8 cellular contexts compared by ENCODE assay signal in genomic region chr11:72676874-72677341, GRCh38. TPM values are rescaled to one million over a fixed set of nuclear protein-coding genes. Genes with fewer than 3 reads are reported as not detected.
DNase-seq lines count a peak whose midpoint lies in the region; ATAC-seq and TF ChIP-seq lines count a peak whose summit lies in the region.

No MANE protein-coding gene starts in this region.

- H4K91ac ChIP-seq in IMR-90 (ENCODE audit: insufficient read depth, low read depth, low read length) = no peak overlapping the region

- H3K18ac ChIP-seq in IMR-90 (ENCODE audit: low read depth, low read length) = no peak overlapping the region

- H3K9ac ChIP-seq in IMR-90 (ENCODE audit: low read depth, low read length) = no peak overlapping the region

- 3% methylated on average over 8 of the region's 30 CpGs; no CpG with 5 or more reads in 1 of the 2 experiments for WGBS in IMR-90 (ENCODE audit: extremely low coverage in 2 of 2, insufficient read length in 1 of 2), 2 experiments
- WGBS in transverse colon (ENCODE audit: low coverage in 1 of 2), 2 donors = 3% methylated on average over 30 of the region's 30 CpGs; no CpG with 5 or more reads in 1 of the 2 donors

- TF ChIP-seq POLR2A in IMR-90 (IDR thresholded peaks at IDR 0.05; ENCODE audit: low read depth, low read length) (no peak), transverse colon (IDR thresholded peaks at IDR 0.05) (no peak)

- H2BK20ac ChIP-seq in IMR-90 (ENCODE audit: low read depth, low read length) = no peak overlapping the region

- in situ Hi-C loops in IMR-90 (cut with MboI; ENCODE audit: low sequenced_read_pairs) = no loop called here
- in situ Hi-C loops in transverse colon (cut with MboI; ENCODE audit: low pct_ligation_motif_present in 1 of 4, low pct_unique_long_range_greater_than_20kb in 1 of 4, low sequenced_read_pairs in 3 of 4) = no loop called here

- CTCF ChIA-PET in IMR-90 (lab: Yijun Ruan, JAX) = no interaction called here

- H3K36me3 ChIP-seq in IMR-90 (ENCODE audit: control insufficient read depth, insufficient read depth, low read length) (no peaks in the 10 kb centered on the region), transverse colon (no peaks in the 10 kb centered on the region)
- H3K36me3 ChIP-seq in effector memory CD4-positive, alpha-beta T cell (ENCODE audit: control insufficient read depth, insufficient read depth, low read length) = no peaks in the 10 kb centered on the region

- BruUV-seq in IMR-90 (replicated peaks; lab: Mats Ljungman, UMichigan) = no TSS peak

- H3K4me2 ChIP-seq in IMR-90 (ENCODE audit: low read depth, low read length) = no peak overlapping the region

- H3K9me3 Mint-ChIP-seq in nephron progenitor cell = no peaks in the 10 kb centered on the region

- H2AK5ac ChIP-seq in IMR-90 (ENCODE audit: low read depth, low read length) = no peak overlapping the region

- ATAC-seq in IMR-90 (ENCODE audit: low read depth) = peak; percentile 85
- ATAC-seq in HG02840 (IDR thresholded peaks at IDR 0.05; ENCODE audit: low FRiP score, unreplicated experiment) = no peak
- no peak for ATAC-seq in HG02588 (IDR thresholded peaks at IDR 0.05; ENCODE audit: unreplicated experiment)

- no peak for TF ChIP-seq EP300 in transverse colon (IDR thresholded peaks at IDR 0.05; ENCODE audit: low read depth)

- TF ChIP-seq RAD21 in IMR-90 (IDR thresholded peaks at IDR 0.05; ENCODE audit: low read length) = no peak

- no peak overlapping the region for H3K27ac ChIP-seq in IMR-90 (ENCODE audit: insufficient read depth, low read length)
- H3K27ac ChIP-seq in effector memory CD4-positive, alpha-beta T cell (ENCODE audit: insufficient read depth, low read length, poor library complexity, severe bottlenecking) = no peak overlapping the region
- H3K27ac ChIP-seq in transverse colon = no peak overlapping the region

- H2BK15ac ChIP-seq in IMR-90 (ENCODE audit: low read depth, low read length) = no peak overlapping the region

- H4K20me1 ChIP-seq in IMR-90 (ENCODE audit: insufficient read depth, low read length) = peaks cover 23% of the 10 kb centered on the region

- H3K9me1 ChIP-seq in IMR-90 (ENCODE audit: insufficient read depth, low read length) = no peaks in the 10 kb centered on the region

- intact Hi-C loops in IMR-90 (cut with micrococcal nuclease) (no loop called here), transverse colon (cut with DNase I; ENCODE audit: low total_unique reads) (no loop called here)

- dilution Hi-C loops in IMR-90 (cut with HindIII; ENCODE audit: low sequenced_read_pairs, unreplicated experiment) = no loop called here

- H3K36me3 Mint-ChIP-seq in nephron progenitor cell (ENCODE audit: low read depth) = no peaks in the 10 kb centered on the region

- H3K23ac ChIP-seq in IMR-90 (ENCODE audit: low read depth, low read length) = no peak overlapping the region

- DNase-seq in AG20443 (ENCODE audit: low spot score) = peak; percentile 86
- peak; percentile 26 for DNase-seq in IMR-90
- peak; percentile 50 to 52 for DNase-seq in activated CD4-positive, alpha-beta T cell treated with anti-CD3 and anti-CD28 coated beads, Interleukin-2, amount 50 U/mL, for 24 hours (ENCODE audit: low read depth in 1 of 2, low spot score in 1 of 2)
- peak in 2 of 3 donors; percentile 21 to 31 for DNase-seq in effector memory CD4-positive, alpha-beta T cell
- DNase-seq in nephron progenitor cell = peak; percentile 98
- DNase-seq in transverse colon = peak; percentile 37

- no peak overlapping the region for H3K14ac ChIP-seq in IMR-90 (replicated peaks; ENCODE audit: low read depth, low read length)

- H2AK9ac ChIP-seq in IMR-90 (replicated peaks; ENCODE audit: low read depth, low read length, poor library complexity) = no peak overlapping the region

- H3K27ac Mint-ChIP-seq in nephron progenitor cell = no peak overlapping the region

- H3K27me3 ChIP-seq in IMR-90 (ENCODE audit: control insufficient read depth, insufficient read depth, low read length) (peaks cover 66% of the 10 kb centered on the region), transverse colon (peaks cover 86% of the 10 kb centered on the region)
- peaks cover 53% of the 10 kb centered on the region for H3K27me3 ChIP-seq in effector memory CD4-positive, alpha-beta T cell (replicated peaks; ENCODE audit: control insufficient read depth, insufficient read depth, low read length, poor library complexity, severe bottlenecking)

- H3K4me1 Mint-ChIP-seq in nephron progenitor cell = peaks cover 15% of the 10 kb centered on the region

- no peak overlapping the region for H2BK120ac ChIP-seq in IMR-90 (ENCODE audit: low read depth, low read length)

- POLR2A ChIA-PET in IMR-90 (lab: Charles Lee; ENCODE audit: unreplicated experiment) = no interaction called here

- no peaks in the 10 kb centered on the region for H3K9me3 ChIP-seq in IMR-90 (ENCODE audit: control insufficient read depth, insufficient read depth, low read length)
- H3K9me3 ChIP-seq in effector memory CD4-positive, alpha-beta T cell (ENCODE audit: control insufficient read depth, low read length) = no peaks in the 10 kb centered on the region
- H3K9me3 ChIP-seq in transverse colon = no peaks in the 10 kb centered on the region

- H3K27me3 Mint-ChIP-seq in nephron progenitor cell (ENCODE audit: low read depth, poor library complexity) = peaks cover 73% of the 10 kb centered on the region

- H4K8ac ChIP-seq in IMR-90 (ENCODE audit: low read depth in 2 of 2, low read length in 2 of 2) = no peak overlapping the region

- H3K4me1 ChIP-seq in IMR-90 (ENCODE audit: control insufficient read depth, insufficient read depth, low read length) = no peaks in the 10 kb centered on the region
- H3K4me1 ChIP-seq in effector memory CD4-positive, alpha-beta T cell (ENCODE audit: control insufficient read depth, insufficient read depth, low read length, poor library complexity, severe bottlenecking) = peaks cover 5% of the 10 kb centered on the region
- H3K4me1 ChIP-seq in transverse colon = peaks cover 0 to 5% (median 0%) of the 10 kb centered on the region in 4 donors

- TF ChIP-seq CTCF in IMR-90 (conservative IDR thresholded peaks at IDR 0.05; ENCODE audit: low read depth, low read length) = no peak
- no peak for TF ChIP-seq CTCF in nephron progenitor cell (IDR thresholded peaks at IDR 0.05)
- no peak for TF ChIP-seq CTCF in transverse colon (IDR thresholded peaks at IDR 0.05)

- H2BK5ac ChIP-seq in IMR-90 (ENCODE audit: low read depth, low read length, poor library complexity, severe bottlenecking) = no peak overlapping the region

- no peaks in the 10 kb centered on the region for H3K79me1 ChIP-seq in IMR-90 (ENCODE audit: low read depth in 1 of 2, low read length in 2 of 2)

- H3K4ac ChIP-seq in IMR-90 (ENCODE audit: low read depth, low read length) = no peak overlapping the region

- H2AFZ ChIP-seq in IMR-90 (replicated peaks; ENCODE audit: low read length, poor library complexity) = no peak overlapping the region

- no peak overlapping the region for H4K5ac ChIP-seq in IMR-90 (ENCODE audit: low read depth, low read length)

- H3K4me3 ChIP-seq in IMR-90 (ENCODE audit: insufficient read depth, low read depth, low read length) (no peak overlapping the region), transverse colon (no peak overlapping the region)
- no peak overlapping the region for H3K4me3 ChIP-seq in effector memory CD4-positive, alpha-beta T cell (ENCODE audit: insufficient read depth, low read depth, low read length, poor library complexity, severe bottlenecking)

- no peak overlapping the region for H3K4me3 Mint-ChIP-seq in nephron progenitor cell

- no peak overlapping the region for H3K56ac ChIP-seq in IMR-90 (ENCODE audit: extremely low read depth, insufficient read depth, low read length)

TF ChIP-seq in IMR-90, 13 proteins besides CTCF, POLR2A, EP300 and RAD21:
- TF ChIP-seq MAFK (IDR thresholded peaks at IDR 0.05; ENCODE audit: low read depth, low read length) (no peak), CHD1 (IDR thresholded peaks at IDR 0.05; ENCODE audit: low read depth, low read length) (no peak), MAZ (IDR thresholded peaks at IDR 0.05; ENCODE audit: borderline replicate concordance, low read depth, low read length) (peak; percentile 67; the same call in 1 of the 2 replicates)

RNA-seq across cellular contexts. Expression of gene PDE2A, which starts 2.7 kb away (rescaled TPM):
- not detected in 2 replicates for total RNA-seq in IMR-90 (2012; rRNA removed)
- 0.02 and 0.06 TPM in 2 replicates for polyA plus RNA-seq in IMR-90 (2012; rRNA removed)
- 0.01 and 0.22 TPM in 2 replicates for polyA plus RNA-seq in IMR-90 (2012; cell fraction: cytosol; rRNA removed)
- polyA plus RNA-seq in IMR-90 (2012; cell fraction: nucleus; rRNA removed; ENCODE audit: low replicate concordance) = 0.17 and 0.21 TPM in 2 replicates
- total RNA-seq in transverse colon = 10 to 100 TPM in 3 of 4 donors, 1 to 10 TPM in 1; 6.6 to 41.9 (median 17.1) TPM

Comparison
In these comparisons a context has a peak if more than half of its experiments do, and no peak if none do; other contexts are left out.
1. DNase-seq: peak in every context shown above with its lines; median percentile 98 in nephron progenitor cell; 86 in AG20443; 51 in activated CD4-positive, alpha-beta T cell treated with anti-CD3 and anti-CD28 coated beads, Interleukin-2, amount 50 U/mL, for 24 hours; 37 in transverse colon; 26 in IMR-90; 26 in effector memory CD4-positive, alpha-beta T cell.